ENCODE assay signal across 15 cellular contexts in genomic region chr15:72614810-72615532, GRCh38. TPM values are rescaled to one million over a fixed set of nuclear protein-coding genes. Genes with fewer than 3 reads are reported as not detected.
A peak's percentile ranks its signal among the peaks of the same experiment; 100 is the strongest.
DNase-seq lines count a peak whose midpoint lies in the region; ATAC-seq, FAIRE-seq and TF ChIP-seq lines count a peak whose summit lies in the region.
"Had no signal": no experiment of that assay in that cellular context is flagged by ENCODE, and none has a peak within 500 bp of the region (broad histone marks: within the 10 kb centered on the region; RNA-seq: fewer than 3 reads in every experiment).

No MANE protein-coding gene starts in this region.

- H3K79me2 ChIP-seq in HepG2 (ENCODE audit: insufficient read depth, low read length) = no peaks in the 10 kb centered on the region

- in situ Hi-C loops in HepG2 (cut with HindIII; ENCODE audit: extremely low pct_ligation_motif_present, low pct_unique_long_range_greater_than_20kb) = no loop called here

- no peaks in the 10 kb centered on the region for H3K36me3 ChIP-seq in HepG2 (replicated peaks in 1 of 2; ENCODE audit: control insufficient read depth in 1 of 2, insufficient read depth in 2 of 2, low read length in 2 of 2)
- no peaks in the 10 kb centered on the region for H3K36me3 ChIP-seq in right lobe of liver
- no peaks in the 10 kb centered on the region for H3K36me3 ChIP-seq in iPS-15b (ENCODE audit: control insufficient read depth, insufficient read depth, low read length)
- H3K36me3 ChIP-seq: HAP-1, Peyer's patch had no signal

- H3K4me2 ChIP-seq in HepG2 (ENCODE audit: low read depth, low read length) = no peak overlapping the region

- FAIRE-seq in HepG2 (lab: Jason Lieb, UNC) = no peak

- H3K9me3 ChIP-seq in HepG2 (ENCODE audit: low read length) = no peaks in the 10 kb centered on the region
- no peaks in the 10 kb centered on the region for H3K9me3 ChIP-seq in right lobe of liver
- no peaks in the 10 kb centered on the region for H3K9me3 ChIP-seq in iPS-15b (ENCODE audit: control insufficient read depth, insufficient read depth, low read length)
- H3K9me3 ChIP-seq: HAP-1, Peyer's patch had no signal

- no peak for DNase-seq in HepG2 (ENCODE audit: low spot score)
- DNase-seq in right lobe of liver = no peak
- peak; percentile 60 for DNase-seq in NCI-H2029 (lab: John Stamatoyannopoulos, UW)
- no peak for DNase-seq in NCI-H1436 treated with DMSO at 0.1 percent for 48 hours (lab: John Stamatoyannopoulos, UW)
- no peak for DNase-seq in substantia nigra (lab: John Stamatoyannopoulos, UW)
- no peak for DNase-seq in KG1 (lab: John Stamatoyannopoulos, UW)
- DNase-seq: ACHN, NCI-H1048, NCI-H2081, NCI-H446, Peyer's patch had no signal

- no peak for TF ChIP-seq CTCF in HepG2 (CRISPR knock-in tag; IDR thresholded peaks at IDR 0.05)
- no peak for TF ChIP-seq CTCF in right lobe of liver (IDR thresholded peaks at IDR 0.05)

- TF ChIP-seq RAD21 in HepG2 (CRISPR knock-in tag; IDR thresholded peaks at IDR 0.05) = no peak

- H3K27ac ChIP-seq in HepG2 (ENCODE audit: extremely low read length, insufficient read depth, low read length) = no peak overlapping the region
- H3K27ac ChIP-seq in right lobe of liver = no peak overlapping the region
- H3K27ac ChIP-seq in substantia nigra (ENCODE audit: low read depth, low read length, poor library complexity, severe bottlenecking) = no peak overlapping the region
- H3K27ac ChIP-seq: Peyer's patch had no signal

- intact Hi-C loops in HepG2 (cut with micrococcal nuclease; ENCODE audit: unreplicated experiment) (no loop called here), right lobe of liver (cut with DNase I) (no loop called here)

- H3K4me1 ChIP-seq in HepG2 (ENCODE audit: insufficient read depth, low read length) (peaks cover 25% of the 10 kb centered on the region), right lobe of liver (no peaks in the 10 kb centered on the region), iPS-15b (ENCODE audit: control insufficient read depth, insufficient read depth, low read length) (peaks cover 11% of the 10 kb centered on the region)
- H3K4me1 ChIP-seq: HAP-1, Peyer's patch had no signal

- H3K4me3 ChIP-seq in HepG2 (replicated peaks in 1 of 3; ENCODE audit: insufficient read depth in 1 of 3, low read depth in 2 of 3, low read length in 3 of 3) = no peak overlapping the region
- no peak overlapping the region for H3K4me3 ChIP-seq in right lobe of liver
- H3K4me3 ChIP-seq in iPS-15b (ENCODE audit: low read depth, low read length) = no peak overlapping the region
- H3K4me3 ChIP-seq: HAP-1, Peyer's patch had no signal

- BruUV-seq in HepG2 (replicated peaks; lab: Mats Ljungman, UMichigan) = no TSS peak

- POLR2A ChIA-PET in HepG2 (lab: Yijun Ruan, JAX) = no interaction called here

- ATAC-seq in HepG2 (peak; percentile 53), right lobe of liver (no peak), GM19023 (IDR thresholded peaks at IDR 0.05; ENCODE audit: unreplicated experiment) (no peak)

- no peak for TF ChIP-seq POLR2A in HepG2 (IDR thresholded peaks at IDR 0.05; ENCODE audit: insufficient read depth in 1 of 2, low read depth in 2 of 2, low read length in 2 of 2)
- no peak for TF ChIP-seq POLR2A in right lobe of liver (IDR thresholded peaks at IDR 0.05)

- CTCF ChIA-PET in HepG2 (lab: Yijun Ruan, JAX; ENCODE audit: low intra/inter-chr PET ratio, low total read pairs) = no interaction called here

- no peaks in the 10 kb centered on the region for H4K20me1 ChIP-seq in HepG2 (ENCODE audit: insufficient read depth, low read length)

- H2AFZ ChIP-seq in HepG2 (ENCODE audit: low read length) = no peak overlapping the region

- WGBS in HepG2 (ENCODE audit: low lambda C conversion rate) = 32% methylated on average over 2 of the region's 3 CpGs
- WGBS in right lobe of liver (ENCODE audit: insufficient coverage, low coverage, low lambda C conversion rate, missing lambda C conversion rate) = 75% methylated on average over 1 of the region's 3 CpGs

- TF ChIP-seq EP300 in HepG2 (IDR thresholded peaks at IDR 0.05; ENCODE audit: low read depth in 2 of 2, low read length in 2 of 2) (no peak), HepG2 (CRISPR knock-in tag; IDR thresholded peaks at IDR 0.05; ENCODE audit: borderline replicate concordance) (no peak)

- H3K27me3 ChIP-seq in HepG2 (ENCODE audit: control insufficient read depth in 1 of 2, insufficient read depth in 2 of 2, low read length in 2 of 2) = no peaks in the 10 kb centered on the region
- H3K27me3 ChIP-seq in right lobe of liver = no peaks in the 10 kb centered on the region
- no peaks in the 10 kb centered on the region for H3K27me3 ChIP-seq in iPS-15b (ENCODE audit: control insufficient read depth, insufficient read depth, low read length)
- H3K27me3 ChIP-seq: Peyer's patch had no signal

- H3K9ac ChIP-seq in HepG2 (ENCODE audit: insufficient read depth, low read depth, low read length) (no peak overlapping the region), iPS-15b (ENCODE audit: low read depth, low read length) (peak overlapping the region; percentile 24)

TF ChIP-seq in HepG2, 621 proteins besides CTCF, POLR2A, EP300 and RAD21:
- TF ChIP-seq DNMT3B (CRISPR knock-in tag; conservative IDR thresholded peaks at IDR 0.05) (no peak), U2AF2 (IDR thresholded peaks at IDR 0.05; ENCODE audit: low read depth, low read length) (no peak), TGIF2 (CRISPR knock-in tag; IDR thresholded peaks at IDR 0.05) (no peak), YEATS4 (CRISPR knock-in tag; IDR thresholded peaks at IDR 0.05; ENCODE audit: borderline replicate concordance) (no peak), HNRNPH1 (optimal IDR thresholded peaks at IDR 0.05; ENCODE audit: low read depth, low read length) (no peak), ATF1 (CRISPR knock-in tag; IDR thresholded peaks at IDR 0.05) (no peak), ZNF569 (CRISPR knock-in tag; IDR thresholded peaks at IDR 0.05; ENCODE audit: borderline replicate concordance) (no peak), ZNF570 (CRISPR knock-in tag; IDR thresholded peaks at IDR 0.05; ENCODE audit: borderline replicate concordance) (no peak), ZNF780A (CRISPR knock-in tag; IDR thresholded peaks at IDR 0.05) (no peak)
TF ChIP-seq in HepG2: peak in this region for 0.

RNA-seq across cellular contexts. Expression of gene GOLGA6B, which starts 39.5 kb away (rescaled TPM):
- total RNA-seq in HepG2 (2016; rRNA removed; fragmentation: Illumina TruSeq; extraction: Trizol) (not detected in 2 replicates), right lobe of liver (1 to 10 TPM in 2 of 6 experiments, under 1 TPM in 4; 0.13 to 1.8 (median 0.41) TPM)
- total RNA-seq in HepG2 (2016; cell fraction: cytosol; rRNA removed; fragmentation: Illumina TruSeq; extraction: Trizol; ENCODE audit: low read depth) = not detected in 2 replicates
- total RNA-seq in HepG2 (2016; cell fraction: insoluble cytoplasmic fraction; rRNA removed; fragmentation: Illumina TruSeq; extraction: Trizol) = 0.28 TPM in 1 of 2 replicates, not detected in the other
- not detected in 2 replicates for total RNA-seq in HepG2 (2016; cell fraction: membrane; rRNA removed; fragmentation: Illumina TruSeq; extraction: Trizol)
- total RNA-seq in HepG2 (2016; cell fraction: nucleus; rRNA removed; fragmentation: Illumina TruSeq; extraction: Trizol) = not detected in 2 replicates
- 0.04 TPM in 1 of 2 replicates, not detected in the other for polyA plus RNA-seq in HepG2 (2011; rRNA removed)
- polyA plus RNA-seq in HepG2 (2011; cell fraction: cytosol; rRNA removed) = not detected in 2 replicates
- polyA plus RNA-seq in HepG2 (2011; cell fraction: nucleus; rRNA removed) = 0.08 TPM in 1 of 2 replicates, not detected in the other
- polyA plus RNA-seq in HepG2 (2012) = not detected in 2 replicates
- polyA plus RNA-seq in HepG2 (2016; cell fraction: cytosol; fragmentation: Illumina TruSeq; extraction: Trizol; ENCODE audit: low read depth) = not detected in 2 replicates
- polyA plus RNA-seq in HepG2 (2016; cell fraction: insoluble cytoplasmic fraction; fragmentation: Illumina TruSeq; extraction: Trizol; ENCODE audit: low read depth) = not detected in 2 replicates
- polyA plus RNA-seq in HepG2 (2016; cell fraction: membrane; fragmentation: Illumina TruSeq; extraction: Trizol; ENCODE audit: low read depth) = not detected in 2 replicates
- polyA plus RNA-seq in HepG2 (2016; cell fraction: nucleus; fragmentation: Illumina TruSeq; extraction: Trizol; ENCODE audit: insufficient read depth, low read depth) = not detected in 2 replicates
- not detected in 2 replicates for polyA minus RNA-seq in HepG2 (2011; rRNA and poly(A)+ RNA removed; ENCODE audit: low replicate concordance)
- polyA minus RNA-seq in HepG2 (2011; cell fraction: cytosol; rRNA and poly(A)+ RNA removed) = not detected in 2 replicates
- not detected in 2 replicates for polyA minus RNA-seq in HepG2 (2011; cell fraction: nucleus; rRNA and poly(A)+ RNA removed)
- total RNA-seq: CD4-positive, CD25-positive, alpha-beta regulatory T cell; Peyer's patch had no signal
- polyA plus RNA-seq: CD4-positive, CD25-positive, alpha-beta regulatory T cell had no signal
